ENCODE assay signal across 1 cellular context in the genomic region with DNA sequence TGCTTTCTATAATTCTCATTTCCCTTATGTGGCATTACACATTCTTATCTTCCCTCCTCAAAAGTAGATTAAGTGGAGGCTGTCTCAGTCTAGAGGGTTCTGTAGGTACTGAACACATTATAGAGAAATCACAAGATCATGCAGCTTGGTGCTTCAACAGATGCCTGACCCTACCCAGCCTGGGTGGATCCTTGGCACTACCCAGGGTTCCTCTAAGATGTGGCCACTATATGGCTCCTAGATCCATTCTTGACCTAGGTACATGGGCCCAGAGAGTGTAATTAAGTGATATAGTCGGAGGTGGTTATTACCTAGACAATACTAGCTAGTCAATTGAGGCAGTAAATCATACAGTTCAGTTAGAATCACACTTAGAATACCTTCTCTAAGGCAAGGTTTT.
TF ChIP-seq lines count a peak whose summit lies in the region.

No MANE protein-coding gene starts in this region.

TF ChIP-seq in H1, 55 proteins besides CTCF, POLR2A, EP300 and RAD21:
- TF ChIP-seq FOSL1 (IDR thresholded peaks at IDR 0.05; ENCODE audit: insufficient read depth, low read depth, low read length) (no peak), EGR1 (IDR thresholded peaks at IDR 0.05; ENCODE audit: borderline replicate concordance, low read depth, low read length) (no peak), RFX5 (IDR thresholded peaks at IDR 0.05; ENCODE audit: borderline replicate concordance, low read depth, low read length) (no peak), GTF2F1 (IDR thresholded peaks at IDR 0.05; ENCODE audit: borderline replicate concordance, low read depth, low read length) (no peak), SP2 (IDR thresholded peaks at IDR 0.05; ENCODE audit: low read length) (no peak), SIX5 (IDR thresholded peaks at IDR 0.05; ENCODE audit: low read depth, low read length) (no peak), SP4 (IDR thresholded peaks at IDR 0.05; ENCODE audit: low read length) (no peak), CHD2 (IDR thresholded peaks at IDR 0.05; ENCODE audit: low read length) (no peak), RNF2 (IDR thresholded peaks at IDR 0.05; ENCODE audit: borderline replicate concordance, low read depth, low read length, missing control alignments, poor library complexity, severe bottlenecking) (no peak), GABPA (IDR thresholded peaks at IDR 0.05; ENCODE audit: borderline replicate concordance, insufficient read depth, low read length) (no peak), SIRT6 (IDR thresholded peaks at IDR 0.05; ENCODE audit: low read length) (no peak), YY1 (IDR thresholded peaks at IDR 0.05; ENCODE audit: low read depth, low read length) (no peak), CHD1 (IDR thresholded peaks at IDR 0.05; ENCODE audit: low read depth, low read length) (no peak)
- TF ChIP-seq, protein P1, sequence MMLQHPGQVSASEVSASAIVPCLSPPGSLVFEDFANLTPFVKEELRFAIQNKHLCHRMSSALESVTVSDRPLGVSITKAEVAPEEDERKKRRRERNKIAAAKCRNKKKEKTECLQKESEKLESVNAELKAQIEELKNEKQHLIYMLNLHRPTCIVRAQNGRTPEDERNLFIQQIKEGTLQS (IDR thresholded peaks at IDR 0.05; ENCODE audit: insufficient read depth, low read depth, low read length) = no peak
- TF ChIP-seq, protein P2, sequence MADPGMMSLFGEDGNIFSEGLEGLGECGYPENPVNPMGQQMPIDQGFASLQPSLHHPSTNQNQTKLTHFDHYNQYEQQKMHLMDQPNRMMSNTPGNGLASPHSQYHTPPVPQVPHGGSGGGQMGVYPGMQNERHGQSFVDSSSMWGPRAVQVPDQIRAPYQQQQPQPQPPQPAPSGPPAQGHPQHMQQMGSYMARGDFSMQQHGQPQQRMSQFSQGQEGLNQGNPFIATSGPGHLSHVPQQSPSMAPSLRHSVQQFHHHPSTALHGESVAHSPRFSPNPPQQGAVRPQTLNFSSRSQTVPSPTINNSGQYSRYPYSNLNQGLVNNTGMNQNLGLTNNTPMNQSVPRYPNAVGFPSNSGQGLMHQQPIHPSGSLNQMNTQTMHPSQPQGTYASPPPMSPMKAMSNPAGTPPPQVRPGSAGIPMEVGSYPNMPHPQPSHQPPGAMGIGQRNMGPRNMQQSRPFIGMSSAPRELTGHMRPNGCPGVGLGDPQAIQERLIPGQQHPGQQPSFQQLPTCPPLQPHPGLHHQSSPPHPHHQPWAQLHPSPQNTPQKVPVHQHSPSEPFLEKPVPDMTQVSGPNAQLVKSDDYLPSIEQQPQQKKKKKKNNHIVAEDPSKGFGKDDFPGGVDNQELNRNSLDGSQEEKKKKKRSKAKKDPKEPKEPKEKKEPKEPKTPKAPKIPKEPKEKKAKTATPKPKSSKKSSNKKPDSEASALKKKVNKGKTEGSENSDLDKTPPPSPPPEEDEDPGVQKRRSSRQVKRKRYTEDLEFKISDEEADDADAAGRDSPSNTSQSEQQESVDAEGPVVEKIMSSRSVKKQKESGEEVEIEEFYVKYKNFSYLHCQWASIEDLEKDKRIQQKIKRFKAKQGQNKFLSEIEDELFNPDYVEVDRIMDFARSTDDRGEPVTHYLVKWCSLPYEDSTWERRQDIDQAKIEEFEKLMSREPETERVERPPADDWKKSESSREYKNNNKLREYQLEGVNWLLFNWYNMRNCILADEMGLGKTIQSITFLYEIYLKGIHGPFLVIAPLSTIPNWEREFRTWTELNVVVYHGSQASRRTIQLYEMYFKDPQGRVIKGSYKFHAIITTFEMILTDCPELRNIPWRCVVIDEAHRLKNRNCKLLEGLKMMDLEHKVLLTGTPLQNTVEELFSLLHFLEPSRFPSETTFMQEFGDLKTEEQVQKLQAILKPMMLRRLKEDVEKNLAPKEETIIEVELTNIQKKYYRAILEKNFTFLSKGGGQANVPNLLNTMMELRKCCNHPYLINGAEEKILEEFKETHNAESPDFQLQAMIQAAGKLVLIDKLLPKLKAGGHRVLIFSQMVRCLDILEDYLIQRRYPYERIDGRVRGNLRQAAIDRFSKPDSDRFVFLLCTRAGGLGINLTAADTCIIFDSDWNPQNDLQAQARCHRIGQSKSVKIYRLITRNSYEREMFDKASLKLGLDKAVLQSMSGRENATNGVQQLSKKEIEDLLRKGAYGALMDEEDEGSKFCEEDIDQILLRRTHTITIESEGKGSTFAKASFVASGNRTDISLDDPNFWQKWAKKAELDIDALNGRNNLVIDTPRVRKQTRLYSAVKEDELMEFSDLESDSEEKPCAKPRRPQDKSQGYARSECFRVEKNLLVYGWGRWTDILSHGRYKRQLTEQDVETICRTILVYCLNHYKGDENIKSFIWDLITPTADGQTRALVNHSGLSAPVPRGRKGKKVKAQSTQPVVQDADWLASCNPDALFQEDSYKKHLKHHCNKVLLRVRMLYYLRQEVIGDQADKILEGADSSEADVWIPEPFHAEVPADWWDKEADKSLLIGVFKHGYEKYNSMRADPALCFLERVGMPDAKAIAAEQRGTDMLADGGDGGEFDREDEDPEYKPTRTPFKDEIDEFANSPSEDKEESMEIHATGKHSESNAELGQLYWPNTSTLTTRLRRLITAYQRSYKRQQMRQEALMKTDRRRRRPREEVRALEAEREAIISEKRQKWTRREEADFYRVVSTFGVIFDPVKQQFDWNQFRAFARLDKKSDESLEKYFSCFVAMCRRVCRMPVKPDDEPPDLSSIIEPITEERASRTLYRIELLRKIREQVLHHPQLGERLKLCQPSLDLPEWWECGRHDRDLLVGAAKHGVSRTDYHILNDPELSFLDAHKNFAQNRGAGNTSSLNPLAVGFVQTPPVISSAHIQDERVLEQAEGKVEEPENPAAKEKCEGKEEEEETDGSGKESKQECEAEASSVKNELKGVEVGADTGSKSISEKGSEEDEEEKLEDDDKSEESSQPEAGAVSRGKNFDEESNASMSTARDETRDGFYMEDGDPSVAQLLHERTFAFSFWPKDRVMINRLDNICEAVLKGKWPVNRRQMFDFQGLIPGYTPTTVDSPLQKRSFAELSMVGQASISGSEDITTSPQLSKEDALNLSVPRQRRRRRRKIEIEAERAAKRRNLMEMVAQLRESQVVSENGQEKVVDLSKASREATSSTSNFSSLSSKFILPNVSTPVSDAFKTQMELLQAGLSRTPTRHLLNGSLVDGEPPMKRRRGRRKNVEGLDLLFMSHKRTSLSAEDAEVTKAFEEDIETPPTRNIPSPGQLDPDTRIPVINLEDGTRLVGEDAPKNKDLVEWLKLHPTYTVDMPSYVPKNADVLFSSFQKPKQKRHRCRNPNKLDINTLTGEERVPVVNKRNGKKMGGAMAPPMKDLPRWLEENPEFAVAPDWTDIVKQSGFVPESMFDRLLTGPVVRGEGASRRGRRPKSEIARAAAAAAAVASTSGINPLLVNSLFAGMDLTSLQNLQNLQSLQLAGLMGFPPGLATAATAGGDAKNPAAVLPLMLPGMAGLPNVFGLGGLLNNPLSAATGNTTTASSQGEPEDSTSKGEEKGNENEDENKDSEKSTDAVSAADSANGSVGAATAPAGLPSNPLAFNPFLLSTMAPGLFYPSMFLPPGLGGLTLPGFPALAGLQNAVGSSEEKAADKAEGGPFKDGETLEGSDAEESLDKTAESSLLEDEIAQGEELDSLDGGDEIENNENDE (IDR thresholded peaks at IDR 0.05; ENCODE audit: insufficient replicate concordance, low read length) = no peak
- TF ChIP-seq, protein P3, sequence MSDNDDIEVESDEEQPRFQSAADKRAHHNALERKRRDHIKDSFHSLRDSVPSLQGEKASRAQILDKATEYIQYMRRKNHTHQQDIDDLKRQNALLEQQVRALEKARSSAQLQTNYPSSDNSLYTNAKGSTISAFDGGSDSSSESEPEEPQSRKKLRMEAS (IDR thresholded peaks at IDR 0.05) = no peak
